In genomic region chr6:18034798-18035202, GRCh38 we compare ENCODE assay signal across 1 cellular context.
TF ChIP-seq lines count a peak whose summit lies in the region.

No MANE protein-coding gene starts in this region.

TF ChIP-seq in HepG2, 621 proteins besides CTCF, POLR2A, EP300 and RAD21 (continued from another document and continues in another):
- TF ChIP-seq BCLAF1 (IDR thresholded peaks at IDR 0.05) (no peak), GABPB1 (CRISPR knock-in tag; IDR thresholded peaks at IDR 0.05) (no peak; the same call in 1 of the 2 replicates), TP53 (CRISPR knock-in tag; conservative IDR thresholded peaks at IDR 0.05) (no peak), ZFYVE20 (CRISPR knock-in tag; IDR thresholded peaks at IDR 0.05; ENCODE audit: borderline replicate concordance, low read depth) (no peak), SYNCRIP (IDR thresholded peaks at IDR 0.05; ENCODE audit: insufficient read depth, low read depth, low read length) (no peak), SATB2 (CRISPR knock-in tag; IDR thresholded peaks at IDR 0.05) (no peak), SAP130 (CRISPR knock-in tag; IDR thresholded peaks at IDR 0.05; ENCODE audit: low read depth) (peak; percentile 41; the same call in 1 of the 2 replicates), THRA (CRISPR knock-in tag; IDR thresholded peaks at IDR 0.05; ENCODE audit: borderline replicate concordance) (0 out of 2 replicates have a peak, but pooled peaks have one; percentile 13), PLRG1 (conservative IDR thresholded peaks at IDR 0.05) (no peak), ZHX1 (CRISPR knock-in tag; IDR thresholded peaks at IDR 0.05; ENCODE audit: low read depth) (no peak), ATM (IDR thresholded peaks at IDR 0.05; ENCODE audit: borderline replicate concordance) (no peak), CREM (IDR thresholded peaks at IDR 0.05) (peak; percentile 78), CREM (CRISPR knock-in tag; IDR thresholded peaks at IDR 0.05) (no peak), ZBTB21 (CRISPR knock-in tag; IDR thresholded peaks at IDR 0.05) (peak; percentile 89), ZNF773 (CRISPR knock-in tag; IDR thresholded peaks at IDR 0.05; ENCODE audit: borderline replicate concordance) (no peak), CREB1 (IDR thresholded peaks at IDR 0.05) (peak; percentile 98), CREB1 (CRISPR knock-in tag; IDR thresholded peaks at IDR 0.05) (peak; percentile 91), ZNF205 (CRISPR knock-in tag; IDR thresholded peaks at IDR 0.05) (peak; percentile 73; the same call in 1 of the 2 replicates), ZNF431 (CRISPR knock-in tag; IDR thresholded peaks at IDR 0.05; ENCODE audit: borderline replicate concordance, low read depth) (no peak), ZBTB43 (CRISPR knock-in tag; conservative IDR thresholded peaks at IDR 0.05) (no peak), CCAR2 (optimal IDR thresholded peaks at IDR 0.05; ENCODE audit: low read depth, low read length) (no peak), SOX6 (IDR thresholded peaks at IDR 0.05) (no peak), SOX6 (CRISPR knock-in tag; IDR thresholded peaks at IDR 0.05) (0 out of 2 replicates have a peak, but pooled peaks have one; percentile 36), ZNF710 (CRISPR knock-in tag; IDR thresholded peaks at IDR 0.05; ENCODE audit: borderline replicate concordance) (no peak), ZNF143 (CRISPR knock-in tag; IDR thresholded peaks at IDR 0.05) (no peak), ZNF280D (CRISPR knock-in tag; IDR thresholded peaks at IDR 0.05) (0 out of 2 replicates have a peak, but pooled peaks have one; percentile 48), RFXANK (CRISPR knock-in tag; IDR thresholded peaks at IDR 0.05) (no peak), ZNF564 (CRISPR knock-in tag; IDR thresholded peaks at IDR 0.05) (no peak), FUBP1 (CRISPR knock-in tag; IDR thresholded peaks at IDR 0.05; ENCODE audit: borderline replicate concordance) (no peak), ATF4 (CRISPR knock-in tag; IDR thresholded peaks at IDR 0.05) (no peak), CAMTA2 (CRISPR knock-in tag; IDR thresholded peaks at IDR 0.05; ENCODE audit: borderline replicate concordance) (no peak), ATF3 (CRISPR knock-in tag; IDR thresholded peaks at IDR 0.05) (peak; percentile 93), HOXA7 (CRISPR knock-in tag; IDR thresholded peaks at IDR 0.05) (no peak), REXO4 (CRISPR knock-in tag; IDR thresholded peaks at IDR 0.05; ENCODE audit: borderline replicate concordance) (no peak), GRHL1 (CRISPR knock-in tag; conservative IDR thresholded peaks at IDR 0.05) (no peak), ZNF382 (CRISPR knock-in tag; IDR thresholded peaks at IDR 0.05; ENCODE audit: borderline replicate concordance) (no peak), DBP (CRISPR knock-in tag; IDR thresholded peaks at IDR 0.05; ENCODE audit: not compliant biosample characterization) (no peak)
